ENCODE assay signal across 18 cellular contexts in genomic region chr13:54210397-54211050, GRCh38.
DNase-seq lines count a peak whose midpoint lies in the region; ATAC-seq and TF ChIP-seq lines count a peak whose summit lies in the region.
"Had no signal": no experiment of that assay in that cellular context is flagged by ENCODE, and none has a peak within 500 bp of the region (broad histone marks: within the 10 kb centered on the region; RNA-seq: fewer than 3 reads in every experiment).

No MANE protein-coding gene starts in this region.

- no peak for TF ChIP-seq POLR2A in prostate gland (IDR thresholded peaks at IDR 0.05)

- WGBS in prostate gland: 48% methylated on average over 2 of the region's 2 CpGs

- TF ChIP-seq CTCF in WTC11 (IDR thresholded peaks at IDR 0.05) (no peak), foreskin keratinocyte (conservative IDR thresholded peaks at IDR 0.05) (no peak), prostate gland (IDR thresholded peaks at IDR 0.05) (no peak)

- no peaks in the 10 kb centered on the region for H3K9me3 ChIP-seq in prostate gland
- H3K9me3 ChIP-seq: HAP-1, right lobe of liver, SJSA1 had no signal

- peaks cover 6% of the 10 kb centered on the region for H3K9me3 Mint-ChIP-seq in WTC11

- no peak overlapping the region for H3K4me3 Mint-ChIP-seq in WTC11
- H3K4me3 Mint-ChIP-seq: activated T-cell treated with anti-CD3 and anti-CD28 coated beads, Interleukin-2, amount 50 U/mL, for 72 hours had no signal

- intact Hi-C loops in prostate gland (cut with DNase I): no loop called here

- ATAC-seq in WTC11 (peak; percentile 43), foreskin keratinocyte (peak; percentile 99), GM18868 (IDR thresholded peaks at IDR 0.05; ENCODE audit: unreplicated experiment) (no peak)
- ATAC-seq: activated naive CD4-positive, alpha-beta T cell treated with anti-CD3 and anti-CD28 coated beads, Interleukin-2, amount 50 U/mL, for 72 hours; activated T-cell treated with anti-CD3 and anti-CD28 coated beads, Interleukin-2, amount 50 U/mL, for 72 hours; heart right ventricle; right lobe of liver had no signal

- DNase-seq in NCI-H1048 (lab: John Stamatoyannopoulos, UW) (peak; percentile 1), WTC11 (ENCODE audit: low spot score) (no peak), foreskin keratinocyte (peak; percentile 85 to 93), prostate gland (ENCODE audit: low spot score) (peak; percentile 77), cerebellar nuclear complex (lab: John Stamatoyannopoulos, UW) (no peak)
- no peak for DNase-seq in activated CD4-positive, alpha-beta T cell treated with anti-CD3 and anti-CD28 coated beads for 1 hour
- DNase-seq in activated CD4-positive, alpha-beta T cell treated with anti-CD3 and anti-CD28 coated beads for 48 hours: no peak
- DNase-seq: activated CD4-positive, CD25-positive, alpha-beta regulatory T cell treated with anti-CD3 and anti-CD28 coated beads, Interleukin-2, amount 50 U/mL, for 72 hours; activated T-cell treated with anti-CD3 and anti-CD28 coated beads, Interleukin-2, amount 50 U/mL, for 72 hours; DMS79; heart right ventricle; right lobe of liver; stimulated activated CD8-positive, alpha-beta memory T cell treated with anti-CD3 and anti-CD28 coated beads, Interleukin-4, amount 100 ng/mL, for 48 hours; T-helper 9 cell had no signal

- H3K27me3 ChIP-seq in foreskin keratinocyte (no peaks in the 10 kb centered on the region), prostate gland (replicated peaks; ENCODE audit: insufficient read depth) (no peaks in the 10 kb centered on the region)
- H3K27me3 ChIP-seq: heart right ventricle, right lobe of liver, SJSA1 had no signal

- H3K4me1 Mint-ChIP-seq in WTC11: peaks cover 32% of the 10 kb centered on the region

- H3K36me3 Mint-ChIP-seq in WTC11: peaks cover 6% of the 10 kb centered on the region
- H3K36me3 Mint-ChIP-seq: activated naive CD4-positive, alpha-beta T cell treated with anti-CD3 and anti-CD28 coated beads, Interleukin-2, amount 50 U/mL, for 72 hours had no signal

- H3K27ac ChIP-seq in foreskin keratinocyte (peak overlapping the region; percentile 6), prostate gland (no peak overlapping the region)
- H3K27ac ChIP-seq: heart right ventricle, right lobe of liver, SJSA1 had no signal

- POLR2A ChIA-PET in WTC11 (lab: Charles Lee): no interaction called here

- peak overlapping the region; percentile 43; the same call in 1 of the 2 replicates for H3K27ac Mint-ChIP-seq in WTC11
- H3K27ac Mint-ChIP-seq: activated naive CD4-positive, alpha-beta T cell treated with anti-CD3 and anti-CD28 coated beads, Interleukin-2, amount 50 U/mL, for 72 hours; activated T-cell treated with anti-CD3 and anti-CD28 coated beads, Interleukin-2, amount 50 U/mL, for 72 hours had no signal

- CTCF ChIA-PET in WTC11 (lab: Charles Lee): no interaction called here

- no peaks in the 10 kb centered on the region for H3K27me3 Mint-ChIP-seq in WTC11 (ENCODE audit: low read depth)

- H3K4me1 ChIP-seq in foreskin keratinocyte (peaks cover 17% of the 10 kb centered on the region), prostate gland (replicated peaks) (no peaks in the 10 kb centered on the region)
- H3K4me1 ChIP-seq: heart right ventricle, right lobe of liver, SJSA1 had no signal

- no peaks in the 10 kb centered on the region for H3K36me3 ChIP-seq in prostate gland
- H3K36me3 ChIP-seq: HAP-1, heart right ventricle, right lobe of liver, SJSA1 had no signal

- H3K4me3 ChIP-seq in prostate gland: no peak overlapping the region
- H3K4me3 ChIP-seq: HAP-1, heart right ventricle, right lobe of liver, SJSA1 had no signal

TF ChIP-seq in WTC11, 78 proteins besides CTCF, POLR2A, EP300 and RAD21 (continues in another document):
- no peak for TF ChIP-seq ATF6 (CRISPR knock-in tag; IDR thresholded peaks at IDR 0.05)
- no peak for TF ChIP-seq NR1H2 (CRISPR knock-in tag; IDR thresholded peaks at IDR 0.05)
- TF ChIP-seq MXD4 (CRISPR knock-in tag; IDR thresholded peaks at IDR 0.05; ENCODE audit: borderline replicate concordance): no peak
- TF ChIP-seq CREM (CRISPR knock-in tag; IDR thresholded peaks at IDR 0.05): no peak
- no peak for TF ChIP-seq GRHL2 (CRISPR knock-in tag; IDR thresholded peaks at IDR 0.05; ENCODE audit: insufficient replicate concordance, severe bottlenecking)
- no peak for TF ChIP-seq ZNF317 (CRISPR knock-in tag; IDR thresholded peaks at IDR 0.05; ENCODE audit: borderline replicate concordance, low read depth)
- TF ChIP-seq, protein P1, sequence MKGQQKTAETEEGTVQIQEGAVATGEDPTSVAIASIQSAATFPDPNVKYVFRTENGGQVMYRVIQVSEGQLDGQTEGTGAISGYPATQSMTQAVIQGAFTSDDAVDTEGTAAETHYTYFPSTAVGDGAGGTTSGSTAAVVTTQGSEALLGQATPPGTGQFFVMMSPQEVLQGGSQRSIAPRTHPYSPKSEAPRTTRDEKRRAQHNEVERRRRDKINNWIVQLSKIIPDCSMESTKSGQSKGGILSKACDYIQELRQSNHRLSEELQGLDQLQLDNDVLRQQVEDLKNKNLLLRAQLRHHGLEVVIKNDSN (CRISPR knock-in tag; IDR thresholded peaks at IDR 0.05): no peak
- TF ChIP-seq ZNF396 (CRISPR knock-in tag; IDR thresholded peaks at IDR 0.05; ENCODE audit: borderline replicate concordance): no peak
- TF ChIP-seq ZNF138 (CRISPR knock-in tag; conservative IDR thresholded peaks at IDR 0.05): no peak
- TF ChIP-seq ZNF671 (CRISPR knock-in tag; IDR thresholded peaks at IDR 0.05): no peak
- TF ChIP-seq, protein P2, sequence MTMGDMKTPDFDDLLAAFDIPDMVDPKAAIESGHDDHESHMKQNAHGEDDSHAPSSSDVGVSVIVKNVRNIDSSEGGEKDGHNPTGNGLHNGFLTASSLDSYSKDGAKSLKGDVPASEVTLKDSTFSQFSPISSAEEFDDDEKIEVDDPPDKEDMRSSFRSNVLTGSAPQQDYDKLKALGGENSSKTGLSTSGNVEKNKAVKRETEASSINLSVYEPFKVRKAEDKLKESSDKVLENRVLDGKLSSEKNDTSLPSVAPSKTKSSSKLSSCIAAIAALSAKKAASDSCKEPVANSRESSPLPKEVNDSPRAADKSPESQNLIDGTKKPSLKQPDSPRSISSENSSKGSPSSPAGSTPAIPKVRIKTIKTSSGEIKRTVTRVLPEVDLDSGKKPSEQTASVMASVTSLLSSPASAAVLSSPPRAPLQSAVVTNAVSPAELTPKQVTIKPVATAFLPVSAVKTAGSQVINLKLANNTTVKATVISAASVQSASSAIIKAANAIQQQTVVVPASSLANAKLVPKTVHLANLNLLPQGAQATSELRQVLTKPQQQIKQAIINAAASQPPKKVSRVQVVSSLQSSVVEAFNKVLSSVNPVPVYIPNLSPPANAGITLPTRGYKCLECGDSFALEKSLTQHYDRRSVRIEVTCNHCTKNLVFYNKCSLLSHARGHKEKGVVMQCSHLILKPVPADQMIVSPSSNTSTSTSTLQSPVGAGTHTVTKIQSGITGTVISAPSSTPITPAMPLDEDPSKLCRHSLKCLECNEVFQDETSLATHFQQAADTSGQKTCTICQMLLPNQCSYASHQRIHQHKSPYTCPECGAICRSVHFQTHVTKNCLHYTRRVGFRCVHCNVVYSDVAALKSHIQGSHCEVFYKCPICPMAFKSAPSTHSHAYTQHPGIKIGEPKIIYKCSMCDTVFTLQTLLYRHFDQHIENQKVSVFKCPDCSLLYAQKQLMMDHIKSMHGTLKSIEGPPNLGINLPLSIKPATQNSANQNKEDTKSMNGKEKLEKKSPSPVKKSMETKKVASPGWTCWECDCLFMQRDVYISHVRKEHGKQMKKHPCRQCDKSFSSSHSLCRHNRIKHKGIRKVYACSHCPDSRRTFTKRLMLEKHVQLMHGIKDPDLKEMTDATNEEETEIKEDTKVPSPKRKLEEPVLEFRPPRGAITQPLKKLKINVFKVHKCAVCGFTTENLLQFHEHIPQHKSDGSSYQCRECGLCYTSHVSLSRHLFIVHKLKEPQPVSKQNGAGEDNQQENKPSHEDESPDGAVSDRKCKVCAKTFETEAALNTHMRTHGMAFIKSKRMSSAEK (CRISPR knock-in tag; IDR thresholded peaks at IDR 0.05; ENCODE audit: borderline replicate concordance): no peak
- no peak for TF ChIP-seq TEAD4 (CRISPR knock-in tag; IDR thresholded peaks at IDR 0.05)
- no peak for TF ChIP-seq ERG (CRISPR knock-in tag; IDR thresholded peaks at IDR 0.05)
- no peak for TF ChIP-seq FOXK1 (CRISPR knock-in tag; IDR thresholded peaks at IDR 0.05)
- TF ChIP-seq USF2 (CRISPR knock-in tag; IDR thresholded peaks at IDR 0.05): no peak
- TF ChIP-seq ZNF416 (CRISPR knock-in tag; IDR thresholded peaks at IDR 0.05): no peak

Comparison
In these comparisons a context has a peak if more than half of its experiments do, and no peak if none do; other contexts are left out.
1. DNase-seq: peak in NCI-H1048 (single experiment), foreskin keratinocyte (2 of 2) and prostate gland (single experiment); none in WTC11 (single experiment), activated CD4-positive, alpha-beta T cell treated with anti-CD3 and anti-CD28 coated beads for 1 hour (single experiment), activated CD4-positive, alpha-beta T cell treated with anti-CD3 and anti-CD28 coated beads for 48 hours (single experiment) and cerebellar nuclear complex (0 of 2).